In the genomic region with DNA sequence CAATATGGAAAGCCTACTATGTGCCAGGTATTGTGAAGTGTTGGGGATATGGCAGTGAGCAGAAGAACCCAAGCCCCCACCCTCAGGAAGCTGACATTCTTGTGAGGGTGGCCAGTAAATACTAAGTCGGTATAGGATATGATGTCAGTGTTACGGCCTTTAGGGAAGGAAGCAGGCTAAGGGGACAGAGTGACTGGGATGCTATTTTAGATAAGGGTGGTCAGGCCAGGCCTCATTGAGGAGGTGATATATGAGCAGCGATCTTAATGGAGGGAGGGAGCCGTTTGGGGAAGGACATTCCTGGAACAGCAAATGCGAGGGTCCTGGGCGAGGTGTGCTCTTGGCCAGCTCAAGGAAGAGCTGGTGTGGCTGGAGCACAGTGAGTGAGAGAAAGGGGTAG, we compare ENCODE assay signal across 16 cellular contexts. TPM values are rescaled to one million over a fixed set of nuclear protein-coding genes. Genes with fewer than 3 reads are reported as not detected.
DNase-seq lines count a peak whose midpoint lies in the region; ATAC-seq and TF ChIP-seq lines count a peak whose summit lies in the region.
"Had no signal": no experiment of that assay in that cellular context is flagged by ENCODE, and none has a peak within 500 bp of the region (broad histone marks: within the 10 kb centered on the region; RNA-seq: fewer than 3 reads in every experiment).

No MANE protein-coding gene starts in this region.

- H2AFZ ChIP-seq in SK-N-SH (ENCODE audit: low read depth) (no peak overlapping the region), neural progenitor cell (replicated peaks) (no peak overlapping the region)

- H3F3A ChIP-seq in SK-N-SH (replicated peaks; ENCODE audit: insufficient read depth) (no peaks in the 10 kb centered on the region), neural progenitor cell (ENCODE audit: low read depth) (peaks cover 7% of the 10 kb centered on the region)

- H3K36me3 ChIP-seq in SK-N-SH (replicated peaks in 1 of 2; ENCODE audit: control insufficient read depth in 1 of 2, insufficient read depth in 2 of 2, low read length in 1 of 2) (peaks cover 0 to 6% of the 10 kb centered on the region in 2 experiments), neural progenitor cell (no peaks in the 10 kb centered on the region), transverse colon (no peaks in the 10 kb centered on the region)

- H3K4me1 Mint-ChIP-seq in IgD-negative memory B cell (peaks cover 7 to 16% (median 14%) of the 10 kb centered on the region in 3 donors), brain (peaks cover 30% of the 10 kb centered on the region), neural progenitor cell (peaks cover 15% of the 10 kb centered on the region)

- POLR2A ChIA-PET in SK-N-SH (lab: Yijun Ruan, JAX), result interaction anchor here (1.3 kb wide), 1 partner anchor 13 kb away, joined by 3 read pairs; no protein-coding TSS in a partner anchor

- no peaks in the 10 kb centered on the region for H3K9me2 ChIP-seq in SK-N-SH

- H3K4me2 ChIP-seq in SK-N-SH (peak overlapping the region; percentile 79; the same call in 1 of the 2 replicates), neural progenitor cell (no peak overlapping the region)

- no peak for TF ChIP-seq CTCF in SK-N-SH (IDR thresholded peaks at IDR 0.05)
- TF ChIP-seq CTCF in brain (conservative IDR thresholded peaks at IDR 0.05), result no peak
- no peak for TF ChIP-seq CTCF in neural progenitor cell (IDR thresholded peaks at IDR 0.05)
- no peak for TF ChIP-seq CTCF in transverse colon (IDR thresholded peaks at IDR 0.05)

- CTCF ChIA-PET in SK-N-SH (lab: Yijun Ruan, JAX), result interaction anchor here (1.0 to 1.5 kb wide), 2 partner anchors 12 to 117 kb away, joined by 3 to 4 read pairs; partner anchors contain the start of gene IKBKG

- H4K20me1 ChIP-seq in SK-N-SH (ENCODE audit: insufficient read depth) (no peaks in the 10 kb centered on the region), neural progenitor cell (ENCODE audit: low read depth) (no peaks in the 10 kb centered on the region)

- 52% methylated on average over 6 of the region's 6 CpGs for WGBS in SK-N-SH (ENCODE audit: low lambda C conversion rate)
- WGBS in transverse colon (ENCODE audit: low coverage in 1 of 2), 2 donors, result 58 to 90% methylated on average over 4 to 6 of the region's 6 CpGs

- ATAC-seq in SK-N-SH treated with all-trans-retinoic acid at 6 μM for 48 hours (no peak), HG03280 (IDR thresholded peaks at IDR 0.05; ENCODE audit: unreplicated experiment) (no peak), GM21786 (IDR thresholded peaks at IDR 0.05; ENCODE audit: unreplicated experiment) (no peak)
- ATAC-seq: A549, gastroesophageal sphincter, left colon had no signal

- H3K27ac ChIP-seq in SK-N-SH (ENCODE audit: low read depth in 2 of 2, low read length in 1 of 2) (no peak overlapping the region), neural progenitor cell (no peak overlapping the region), transverse colon (peak overlapping the region in 1 of 4 donors; percentile 12)
- H3K27ac ChIP-seq: A549 had no signal

- no peak for TF ChIP-seq EP300 in SK-N-SH (IDR thresholded peaks at IDR 0.05; ENCODE audit: borderline replicate concordance in 1 of 2, low read depth in 1 of 2, low read length in 1 of 2)
- TF ChIP-seq EP300 in transverse colon (IDR thresholded peaks at IDR 0.05; ENCODE audit: low read depth), result no peak

- H3K4me3 ChIP-seq in SK-N-SH (ENCODE audit: low read depth in 2 of 2, low read length in 1 of 2) (no peak overlapping the region), neural progenitor cell (no peak overlapping the region), transverse colon (no peak overlapping the region)
- H3K4me3 ChIP-seq: A549, gastroesophageal sphincter had no signal

- H3K9me3 Mint-ChIP-seq in IgD-negative memory B cell, result peaks cover 0 to 2% (median 0%) of the 10 kb centered on the region in 3 donors
- H3K9me3 Mint-ChIP-seq in brain, result peaks cover 0 to 31% (median 4%) of the 10 kb centered on the region in 5 experiments
- peaks cover 22% of the 10 kb centered on the region for H3K9me3 Mint-ChIP-seq in neural progenitor cell
- H3K9me3 Mint-ChIP-seq: activated B cell treated with CpG ODN at 0.5 μM for 24 hours had no signal

- peaks cover 3% of the 10 kb centered on the region for H3K36me3 Mint-ChIP-seq in IgD-negative memory B cell
- H3K36me3 Mint-ChIP-seq in brain, result peaks cover 12% of the 10 kb centered on the region
- H3K36me3 Mint-ChIP-seq in neural progenitor cell, result peaks cover 6% of the 10 kb centered on the region

- H3K9ac ChIP-seq in SK-N-SH (no peak overlapping the region), neural progenitor cell (no peak overlapping the region)

- peak overlapping the region in 1 of 4 donors; percentile 48 for H3K4me3 Mint-ChIP-seq in IgD-negative memory B cell
- H3K4me3 Mint-ChIP-seq in brain, result peak overlapping the region; percentile 17 to 68 (median 41)
- H3K4me3 Mint-ChIP-seq in neural progenitor cell, result peak overlapping the region; percentile 30

- TF ChIP-seq RAD21 in SK-N-SH (IDR thresholded peaks at IDR 0.05; ENCODE audit: low read length), result no peak

- intact Hi-C loops in transverse colon (cut with DNase I; ENCODE audit: low total_unique reads), result no loop called here

- peaks cover 22% of the 10 kb centered on the region; the same call in 1 of the 2 replicates for H3K79me2 ChIP-seq in SK-N-SH (ENCODE audit: insufficient read depth)
- peaks cover 16% of the 10 kb centered on the region for H3K79me2 ChIP-seq in neural progenitor cell (ENCODE audit: low read depth)

- H3K27ac Mint-ChIP-seq in IgD-negative memory B cell, result peak overlapping the region in 2 of 3 donors; percentile 71 to 73
- H3K27ac Mint-ChIP-seq in brain, result peak overlapping the region; percentile 21 to 90 (median 63)
- no peak overlapping the region for H3K27ac Mint-ChIP-seq in neural progenitor cell
- H3K27ac Mint-ChIP-seq: activated B cell treated with CpG ODN at 0.5 μM for 24 hours had no signal

- H3K27me3 Mint-ChIP-seq in IgD-negative memory B cell, result no peaks in the 10 kb centered on the region
- H3K27me3 Mint-ChIP-seq in brain, result no peaks in the 10 kb centered on the region
- H3K27me3 Mint-ChIP-seq in neural progenitor cell (ENCODE audit: insufficient read depth, low read depth), result peaks cover 15% of the 10 kb centered on the region
- H3K27me3 Mint-ChIP-seq: activated B cell treated with CpG ODN at 0.5 μM for 24 hours had no signal

- in situ Hi-C loops in transverse colon (cut with MboI; ENCODE audit: low pct_ligation_motif_present in 1 of 4, low pct_unique_long_range_greater_than_20kb in 1 of 4, low sequenced_read_pairs in 3 of 4), result no loop called here

- H3K9me3 ChIP-seq in SK-N-SH, result no peaks in the 10 kb centered on the region
- H3K9me3 ChIP-seq in neural progenitor cell (ENCODE audit: low read depth), result no peaks in the 10 kb centered on the region
- no peaks in the 10 kb centered on the region for H3K9me3 ChIP-seq in transverse colon
- H3K9me3 ChIP-seq: A549, gastroesophageal sphincter had no signal

- H3K4me1 ChIP-seq in SK-N-SH (ENCODE audit: control insufficient read depth in 1 of 2, insufficient read depth in 2 of 2, low read depth in 1 of 2, low read length in 1 of 2), result peaks cover 0 to 6% of the 10 kb centered on the region in 2 experiments; a peak in 1 of 4 replicates
- H3K4me1 ChIP-seq in neural progenitor cell, result no peaks in the 10 kb centered on the region
- H3K4me1 ChIP-seq in transverse colon, result peaks cover 0 to 15% (median 4%) of the 10 kb centered on the region in 4 donors

- H3K27me3 ChIP-seq in SK-N-SH (ENCODE audit: insufficient read depth), result peaks cover 9% of the 10 kb centered on the region
- no peaks in the 10 kb centered on the region for H3K27me3 ChIP-seq in neural progenitor cell
- H3K27me3 ChIP-seq in transverse colon, result no peaks in the 10 kb centered on the region
- H3K27me3 ChIP-seq: gastroesophageal sphincter had no signal

- no peak for DNase-seq in SK-N-SH
- DNase-seq in neural progenitor cell (ENCODE audit: low spot score), result no peak
- DNase-seq in transverse colon, result no peak
- DNase-seq: activated B cell treated with CpG ODN at 0.5 μM for 24 hours; activated naive CD4-positive, alpha-beta T cell; DMS79 treated with DMSO at 0.1 percent for 48 hours; dorsolateral prefrontal cortex; left colon; NCI-H2171 treated with DMSO at 0.1 percent for 48 hours had no signal

- TF ChIP-seq POLR2A in transverse colon (IDR thresholded peaks at IDR 0.05), result no peak

RNA-seq across cellular contexts. Expression of gene ATP6AP1, which starts 2.0 kb away (rescaled TPM):
- polyA plus RNA-seq in SK-N-SH (2012; rRNA removed), result 92.2 and 102 TPM in 2 replicates
- 55.4 and 71.2 TPM in 2 replicates for polyA plus RNA-seq in SK-N-SH (2012; cell fraction: cytosol; rRNA removed)
- polyA plus RNA-seq in SK-N-SH (2012; cell fraction: nucleus; rRNA removed), result 89.4 and 106 TPM in 2 replicates
- 93.9 TPM for polyA plus RNA-seq in IgD-negative memory B cell
- polyA plus RNA-seq in brain (ENCODE audit: insufficient read depth, low read depth, low replicate concordance), result 270 TPM
- 22.6 and 47.4 TPM in 2 replicates for total RNA-seq in neural progenitor cell (ENCODE audit: low replicate concordance)
- total RNA-seq in transverse colon, result 100 to 1,000 TPM in 1 of 4 donors, 10 to 100 TPM in 3; 26.5 to 118 (median 61.7) TPM

RNA-seq across cellular contexts. Expression of gene GDI1, which starts 6.5 kb away (rescaled TPM):
- polyA plus RNA-seq in SK-N-SH (2012; rRNA removed), result 403 and 408 TPM in 2 replicates
- 185 and 251 TPM in 2 replicates for polyA plus RNA-seq in SK-N-SH (2012; cell fraction: cytosol; rRNA removed)
- 1,346 and 1,658 TPM in 2 replicates for polyA plus RNA-seq in SK-N-SH (2012; cell fraction: nucleus; rRNA removed)
- 38.1 TPM for polyA plus RNA-seq in IgD-negative memory B cell
- 830 TPM for polyA plus RNA-seq in brain (ENCODE audit: insufficient read depth, low read depth, low replicate concordance)
- 119 and 244 TPM in 2 replicates for total RNA-seq in neural progenitor cell (ENCODE audit: low replicate concordance)
- total RNA-seq in transverse colon, result 100 to 1,000 TPM in 3 of 4 donors, 10 to 100 TPM in 1; 86.6 to 173 (median 119) TPM

RNA-seq across cellular contexts. Expression of gene FAM50A, which starts 13.4 kb away (rescaled TPM):
- 86.0 and 97.0 TPM in 2 replicates for polyA plus RNA-seq in SK-N-SH (2012; rRNA removed)
- polyA plus RNA-seq in SK-N-SH (2012; cell fraction: cytosol; rRNA removed), result 77.9 and 81.4 TPM in 2 replicates
- polyA plus RNA-seq in SK-N-SH (2012; cell fraction: nucleus; rRNA removed), result 266 and 305 TPM in 2 replicates
- 31.3 TPM for polyA plus RNA-seq in IgD-negative memory B cell
- 125 TPM for polyA plus RNA-seq in brain (ENCODE audit: insufficient read depth, low read depth, low replicate concordance)
- total RNA-seq in neural progenitor cell (ENCODE audit: low replicate concordance), result 30.4 and 36.3 TPM in 2 replicates
- total RNA-seq in transverse colon, result 100 to 1,000 TPM in 1 of 4 donors, 10 to 100 TPM in 3; 39.9 to 130 (median 52.0) TPM

RNA-seq across cellular contexts. Expression of gene TAFAZZIN, which starts 19.2 kb away (rescaled TPM):
- polyA plus RNA-seq in SK-N-SH (2012; rRNA removed), result 34.0 and 35.7 TPM in 2 replicates
- 9.7 and 12.5 TPM in 2 replicates for polyA plus RNA-seq in SK-N-SH (2012; cell fraction: cytosol; rRNA removed)
- 280 and 309 TPM in 2 replicates for polyA plus RNA-seq in SK-N-SH (2012; cell fraction: nucleus; rRNA removed)
- 51.3 TPM for polyA plus RNA-seq in IgD-negative memory B cell
- polyA plus RNA-seq in brain (ENCODE audit: insufficient read depth, low read depth, low replicate concordance), result 23.3 TPM
- total RNA-seq in neural progenitor cell (ENCODE audit: low replicate concordance), result 19.8 and 46.5 TPM in 2 replicates
- total RNA-seq in transverse colon, result 100 to 1,000 TPM in 2 of 4 donors, 10 to 100 TPM in 2; 46.7 to 495 (median 101) TPM

RNA-seq across cellular contexts. Expression of gene DNASE1L1, which starts 21.4 kb away (rescaled TPM):
- polyA plus RNA-seq in SK-N-SH (2012; rRNA removed), result 18.2 and 22.5 TPM in 2 replicates
- polyA plus RNA-seq in SK-N-SH (2012; cell fraction: cytosol; rRNA removed), result 13.3 and 17.5 TPM in 2 replicates
- polyA plus RNA-seq in SK-N-SH (2012; cell fraction: nucleus; rRNA removed), result 30.6 and 31.9 TPM in 2 replicates
- polyA plus RNA-seq in IgD-negative memory B cell, result 29.4 TPM
- polyA plus RNA-seq in brain (ENCODE audit: insufficient read depth, low read depth, low replicate concordance), result 30.0 TPM
- 14.2 and 27.2 TPM in 2 replicates for total RNA-seq in neural progenitor cell (ENCODE audit: low replicate concordance)
- 100 to 1,000 TPM in 1 of 4 donors, 10 to 100 TPM in 3; 15.9 to 156 (median 36.9) TPM for total RNA-seq in transverse colon
